In genomic region chr20:51639206-51639832, GRCh38 we compare ENCODE assay signal across 9 cellular contexts.
A peak's percentile ranks its signal among the peaks of the same experiment; 100 is the strongest.
DNase-seq lines count a peak whose midpoint lies in the region; ATAC-seq and TF ChIP-seq lines count a peak whose summit lies in the region.
"Had no signal": no experiment of that assay in that cellular context is flagged by ENCODE, and none has a peak within 500 bp of the region (broad histone marks: within the 10 kb centered on the region; RNA-seq: fewer than 3 reads in every experiment).

No MANE protein-coding gene starts in this region.

- H3K9ac ChIP-seq in parathyroid adenoma = no peak overlapping the region

- 10 to 31% methylated on average over 6 to 8 of the region's 12 CpGs for WGBS in gastroesophageal sphincter (ENCODE audit: low coverage in 1 of 2), 2 donors

- H3K4me1 ChIP-seq in PC-9 (replicated peaks; ENCODE audit: insufficient read depth) (no peaks in the 10 kb centered on the region), gastroesophageal sphincter (no peaks in the 10 kb centered on the region), parathyroid adenoma (no peaks in the 10 kb centered on the region), vagina (no peaks in the 10 kb centered on the region)

- peaks cover 13% of the 10 kb centered on the region for H3K4me1 Mint-ChIP-seq in activated T-helper 2 cell treated with anti-CD3 and anti-CD28 coated beads, Interferon-gamma antibody, Interleukin-2, Interleukin-4, amounts not matched to agents 10 μg/mL and 5 μg/mL and 100 μg/mL, durations not matched to agents 14 hours and 24 hours and 36 hours (ENCODE audit: low read depth)

- POLR2A ChIA-PET in PC-9 (lab: Charles Lee; ENCODE audit: unreplicated experiment) = no interaction called here

- no peaks in the 10 kb centered on the region for H3K79me2 ChIP-seq in PC-9 (ENCODE audit: low read depth)
- H3K79me2 ChIP-seq in parathyroid adenoma = no peaks in the 10 kb centered on the region

- no peak for TF ChIP-seq EP300 in gastroesophageal sphincter (IDR thresholded peaks at IDR 0.05)

- no TSS peak for BruUV-seq in PC-9 (replicated peaks; lab: Mats Ljungman, UMichigan)

- TF ChIP-seq POLR2A in gastroesophageal sphincter (IDR thresholded peaks at IDR 0.05) = no peak
- TF ChIP-seq POLR2A in vagina (IDR thresholded peaks at IDR 0.05) = no peak

- CTCF ChIA-PET in PC-9 (lab: Charles Lee) = interaction anchor here (0.6 to 0.8 kb wide), 2 partner anchors 10 to 62 kb away, joined by 3 to 7 read pairs; no protein-coding TSS in a partner anchor

- peaks cover 2% of the 10 kb centered on the region for H3K27me3 Mint-ChIP-seq in activated T-helper 2 cell treated with anti-CD3 and anti-CD28 coated beads, Interferon-gamma antibody, Interleukin-2, Interleukin-4, amounts not matched to agents 10 μg/mL and 5 μg/mL and 100 μg/mL, durations not matched to agents 14 hours and 24 hours and 36 hours (ENCODE audit: low read depth)

- H3K27ac ChIP-seq in PC-9 = no peak overlapping the region
- no peak overlapping the region for H3K27ac ChIP-seq in gastroesophageal sphincter
- H3K27ac ChIP-seq in parathyroid adenoma = no peak overlapping the region
- H3K27ac ChIP-seq in vagina = no peak overlapping the region

- peak; percentile 2 for DNase-seq in DMS 273 treated with DMSO at 0.1 percent for 48 hours (lab: John Stamatoyannopoulos, UW)
- DNase-seq in PC-9 = peak; percentile 47 to 67
- DNase-seq in activated T-helper 2 cell treated with anti-CD3 and anti-CD28 coated beads, Interferon-gamma antibody, Interleukin-2, Interleukin-4, amounts not matched to agents 10 μg/mL and 5 μg/mL and 100 μg/mL, durations not matched to agents 14 hours and 24 hours and 36 hours (ENCODE audit: low spot score) = peak; percentile 28
- no peak for DNase-seq in vagina (ENCODE audit: extremely low spot score in 2 of 2)

- H3F3A ChIP-seq in PC-9 (ENCODE audit: insufficient read depth, low read depth) = peaks cover 4% of the 10 kb centered on the region; the same call in 1 of the 2 replicates

- no peaks in the 10 kb centered on the region for H3K9me2 ChIP-seq in PC-9 (ENCODE audit: insufficient read depth)

- H3K4me3 Mint-ChIP-seq in activated T-helper 2 cell treated with anti-CD3 and anti-CD28 coated beads, Interferon-gamma antibody, Interleukin-2, Interleukin-4, amounts not matched to agents 10 μg/mL and 5 μg/mL and 100 μg/mL, durations not matched to agents 14 hours and 24 hours and 36 hours (ENCODE audit: low read depth) = no peak overlapping the region
- H3K4me3 Mint-ChIP-seq: activated naive CD8-positive, alpha-beta T cell had no signal

- H3K4me2 ChIP-seq in PC-9 (no peak overlapping the region), parathyroid adenoma (ENCODE audit: low read length) (no peak overlapping the region)

- H3K36me3 ChIP-seq in PC-9 (ENCODE audit: low read depth) (no peaks in the 10 kb centered on the region), gastroesophageal sphincter (peaks cover 0 to 32% of the 10 kb centered on the region in 2 donors), parathyroid adenoma (ENCODE audit: control insufficient read depth, insufficient read depth, low read length) (no peaks in the 10 kb centered on the region), vagina (no peaks in the 10 kb centered on the region)

- TF ChIP-seq CTCF in PC-9 (conservative IDR thresholded peaks at IDR 0.05) (peak; percentile 98), gastroesophageal sphincter (IDR thresholded peaks at IDR 0.05) (peak in 3 of 4 experiments; percentile 67 to 84 (median 79)), parathyroid adenoma (IDR thresholded peaks at IDR 0.05) (peak; percentile 70), vagina (IDR thresholded peaks at IDR 0.05) (peak; percentile 57 to 82 (median 78))

- no peak overlapping the region for H3K4me3 ChIP-seq in PC-9
- H3K4me3 ChIP-seq in gastroesophageal sphincter = no peak overlapping the region
- no peak overlapping the region for H3K4me3 ChIP-seq in parathyroid adenoma (ENCODE audit: low read depth, low read length)
- no peak overlapping the region for H3K4me3 ChIP-seq in vagina

- ATAC-seq in HG03469 (IDR thresholded peaks at IDR 0.05; ENCODE audit: unreplicated experiment) (peak; percentile 48), gastroesophageal sphincter (peak; percentile 66), GM21619 (IDR thresholded peaks at IDR 0.05; ENCODE audit: unreplicated experiment) (no peak)

- no peaks in the 10 kb centered on the region for H3K9me3 Mint-ChIP-seq in activated T-helper 2 cell treated with anti-CD3 and anti-CD28 coated beads, Interferon-gamma antibody, Interleukin-2, Interleukin-4, amounts not matched to agents 10 μg/mL and 5 μg/mL and 100 μg/mL, durations not matched to agents 14 hours and 24 hours and 36 hours

- peaks cover 6% of the 10 kb centered on the region for H3K36me3 Mint-ChIP-seq in activated T-helper 2 cell treated with anti-CD3 and anti-CD28 coated beads, Interferon-gamma antibody, Interleukin-2, Interleukin-4, amounts not matched to agents 10 μg/mL and 5 μg/mL and 100 μg/mL, durations not matched to agents 14 hours and 24 hours and 36 hours (ENCODE audit: low read depth)
- H3K36me3 Mint-ChIP-seq: activated naive CD8-positive, alpha-beta T cell had no signal

- intact Hi-C loops in PC-9 (cut with micrococcal nuclease; ENCODE audit: unreplicated experiment) (loop anchor here (1.0 to 2.0 kb wide), 4 partner anchors 327 to 511 kb away; no protein-coding TSS in a partner anchor), vagina (cut with DNase I) (no loop called here)
- intact Hi-C loops in activated T-helper 2 cell treated with anti-CD3 and anti-CD28 coated beads, Interferon-gamma antibody, Interleukin-2, Interleukin-4, amounts not matched to agents 10 μg/mL and 5 μg/mL and 100 μg/mL, durations not matched to agents 14 hours and 24 hours and 36 hours (cut with micrococcal nuclease) = loop anchor here (1.0 to 10.0 kb wide), 4 partner anchors 21 to 444 kb away; no protein-coding TSS in a partner anchor

- H4K20me1 ChIP-seq in PC-9 (ENCODE audit: insufficient read depth) = no peaks in the 10 kb centered on the region

- H3K27ac Mint-ChIP-seq in activated T-helper 2 cell treated with anti-CD3 and anti-CD28 coated beads, Interferon-gamma antibody, Interleukin-2, Interleukin-4, amounts not matched to agents 10 μg/mL and 5 μg/mL and 100 μg/mL, durations not matched to agents 14 hours and 24 hours and 36 hours = no peak overlapping the region
- H3K27ac Mint-ChIP-seq: activated naive CD8-positive, alpha-beta T cell had no signal

- H3K27me3 ChIP-seq in PC-9 (ENCODE audit: insufficient read depth, low read depth) = no peaks in the 10 kb centered on the region
- no peaks in the 10 kb centered on the region for H3K27me3 ChIP-seq in gastroesophageal sphincter
- H3K27me3 ChIP-seq in parathyroid adenoma (ENCODE audit: control insufficient read depth, insufficient read depth, low read length) = no peaks in the 10 kb centered on the region
- no peaks in the 10 kb centered on the region for H3K27me3 ChIP-seq in vagina

- H2AFZ ChIP-seq in PC-9 (no peak overlapping the region), parathyroid adenoma (no peak overlapping the region)

- H3K9me3 ChIP-seq in PC-9 (ENCODE audit: insufficient read depth, low read depth) (no peaks in the 10 kb centered on the region), gastroesophageal sphincter (no peaks in the 10 kb centered on the region), parathyroid adenoma (ENCODE audit: control insufficient read depth, low read length) (no peaks in the 10 kb centered on the region), vagina (no peaks in the 10 kb centered on the region)

Comparison
In these comparisons a context has a peak if more than half of its experiments do, and no peak if none do; other contexts are left out.
1. DNase-seq: peak in DMS 273 treated with DMSO at 0.1 percent for 48 hours (single experiment), PC-9 (2 of 2) and activated T-helper 2 cell treated with anti-CD3 and anti-CD28 coated beads, Interferon-gamma antibody, Interleukin-2, Interleukin-4, amounts not matched to agents 10 μg/mL and 5 μg/mL and 100 μg/mL, durations not matched to agents 14 hours and 24 hours and 36 hours (single experiment); none in vagina (0 of 2).
2. Peak in every context shown above with its lines, with median percentiles within 50 percentile points of each other: CTCF ChIP-seq.